1 cellular context compared by ENCODE assay signal in the genomic region with DNA sequence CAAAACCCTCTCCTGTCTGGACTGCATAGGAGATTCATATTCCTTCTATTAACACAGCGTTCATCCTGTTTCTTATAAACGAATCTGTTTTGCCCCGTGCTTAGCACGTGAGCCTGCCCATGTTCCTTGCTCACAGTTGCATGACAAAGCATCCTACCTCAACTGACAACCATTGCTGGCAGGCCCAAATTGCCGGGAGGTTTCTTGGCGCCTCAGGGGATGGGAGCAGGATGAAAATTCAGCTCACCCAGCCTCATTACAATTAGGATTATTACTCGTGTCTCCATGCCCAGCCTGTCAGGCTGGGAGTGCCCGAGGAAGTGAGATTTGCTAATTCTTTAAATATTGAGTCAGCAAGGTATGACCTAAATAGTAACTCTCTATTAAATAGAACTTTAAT.
TF ChIP-seq lines count a peak whose summit lies in the region.

No MANE protein-coding gene starts in this region.

TF ChIP-seq in GM23338, 12 proteins besides CTCF, POLR2A, EP300 and RAD21:
- TF ChIP-seq EZH2 (IDR thresholded peaks at IDR 0.05; ENCODE audit: low read depth, unreplicated experiment) = no peak
- TF ChIP-seq, protein P1, sequence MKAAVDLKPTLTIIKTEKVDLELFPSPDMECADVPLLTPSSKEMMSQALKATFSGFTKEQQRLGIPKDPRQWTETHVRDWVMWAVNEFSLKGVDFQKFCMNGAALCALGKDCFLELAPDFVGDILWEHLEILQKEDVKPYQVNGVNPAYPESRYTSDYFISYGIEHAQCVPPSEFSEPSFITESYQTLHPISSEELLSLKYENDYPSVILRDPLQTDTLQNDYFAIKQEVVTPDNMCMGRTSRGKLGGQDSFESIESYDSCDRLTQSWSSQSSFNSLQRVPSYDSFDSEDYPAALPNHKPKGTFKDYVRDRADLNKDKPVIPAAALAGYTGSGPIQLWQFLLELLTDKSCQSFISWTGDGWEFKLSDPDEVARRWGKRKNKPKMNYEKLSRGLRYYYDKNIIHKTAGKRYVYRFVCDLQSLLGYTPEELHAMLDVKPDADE (IDR thresholded peaks at IDR 0.05) = no peak
- TF ChIP-seq NANOG (IDR thresholded peaks at IDR 0.05; ENCODE audit: borderline replicate concordance) = no peak
- TF ChIP-seq POLR2AphosphoS5 (IDR thresholded peaks at IDR 0.05; ENCODE audit: low read depth) = no peak
- no peak for TF ChIP-seq ZNF114 (CRISPR knock-in tag; IDR thresholded peaks at IDR 0.05)
- TF ChIP-seq, protein P2, sequence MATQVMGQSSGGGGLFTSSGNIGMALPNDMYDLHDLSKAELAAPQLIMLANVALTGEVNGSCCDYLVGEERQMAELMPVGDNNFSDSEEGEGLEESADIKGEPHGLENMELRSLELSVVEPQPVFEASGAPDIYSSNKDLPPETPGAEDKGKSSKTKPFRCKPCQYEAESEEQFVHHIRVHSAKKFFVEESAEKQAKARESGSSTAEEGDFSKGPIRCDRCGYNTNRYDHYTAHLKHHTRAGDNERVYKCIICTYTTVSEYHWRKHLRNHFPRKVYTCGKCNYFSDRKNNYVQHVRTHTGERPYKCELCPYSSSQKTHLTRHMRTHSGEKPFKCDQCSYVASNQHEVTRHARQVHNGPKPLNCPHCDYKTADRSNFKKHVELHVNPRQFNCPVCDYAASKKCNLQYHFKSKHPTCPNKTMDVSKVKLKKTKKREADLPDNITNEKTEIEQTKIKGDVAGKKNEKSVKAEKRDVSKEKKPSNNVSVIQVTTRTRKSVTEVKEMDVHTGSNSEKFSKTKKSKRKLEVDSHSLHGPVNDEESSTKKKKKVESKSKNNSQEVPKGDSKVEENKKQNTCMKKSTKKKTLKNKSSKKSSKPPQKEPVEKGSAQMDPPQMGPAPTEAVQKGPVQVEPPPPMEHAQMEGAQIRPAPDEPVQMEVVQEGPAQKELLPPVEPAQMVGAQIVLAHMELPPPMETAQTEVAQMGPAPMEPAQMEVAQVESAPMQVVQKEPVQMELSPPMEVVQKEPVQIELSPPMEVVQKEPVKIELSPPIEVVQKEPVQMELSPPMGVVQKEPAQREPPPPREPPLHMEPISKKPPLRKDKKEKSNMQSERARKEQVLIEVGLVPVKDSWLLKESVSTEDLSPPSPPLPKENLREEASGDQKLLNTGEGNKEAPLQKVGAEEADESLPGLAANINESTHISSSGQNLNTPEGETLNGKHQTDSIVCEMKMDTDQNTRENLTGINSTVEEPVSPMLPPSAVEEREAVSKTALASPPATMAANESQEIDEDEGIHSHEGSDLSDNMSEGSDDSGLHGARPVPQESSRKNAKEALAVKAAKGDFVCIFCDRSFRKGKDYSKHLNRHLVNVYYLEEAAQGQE (IDR thresholded peaks at IDR 0.05; ENCODE audit: unreplicated experiment) = no peak
- TF ChIP-seq CREB1 (CRISPR knock-in tag; IDR thresholded peaks at IDR 0.05; ENCODE audit: low read depth) = no peak
- no peak for TF ChIP-seq JUNB (IDR thresholded peaks at IDR 0.05; ENCODE audit: unreplicated experiment)
- TF ChIP-seq, protein P3, sequence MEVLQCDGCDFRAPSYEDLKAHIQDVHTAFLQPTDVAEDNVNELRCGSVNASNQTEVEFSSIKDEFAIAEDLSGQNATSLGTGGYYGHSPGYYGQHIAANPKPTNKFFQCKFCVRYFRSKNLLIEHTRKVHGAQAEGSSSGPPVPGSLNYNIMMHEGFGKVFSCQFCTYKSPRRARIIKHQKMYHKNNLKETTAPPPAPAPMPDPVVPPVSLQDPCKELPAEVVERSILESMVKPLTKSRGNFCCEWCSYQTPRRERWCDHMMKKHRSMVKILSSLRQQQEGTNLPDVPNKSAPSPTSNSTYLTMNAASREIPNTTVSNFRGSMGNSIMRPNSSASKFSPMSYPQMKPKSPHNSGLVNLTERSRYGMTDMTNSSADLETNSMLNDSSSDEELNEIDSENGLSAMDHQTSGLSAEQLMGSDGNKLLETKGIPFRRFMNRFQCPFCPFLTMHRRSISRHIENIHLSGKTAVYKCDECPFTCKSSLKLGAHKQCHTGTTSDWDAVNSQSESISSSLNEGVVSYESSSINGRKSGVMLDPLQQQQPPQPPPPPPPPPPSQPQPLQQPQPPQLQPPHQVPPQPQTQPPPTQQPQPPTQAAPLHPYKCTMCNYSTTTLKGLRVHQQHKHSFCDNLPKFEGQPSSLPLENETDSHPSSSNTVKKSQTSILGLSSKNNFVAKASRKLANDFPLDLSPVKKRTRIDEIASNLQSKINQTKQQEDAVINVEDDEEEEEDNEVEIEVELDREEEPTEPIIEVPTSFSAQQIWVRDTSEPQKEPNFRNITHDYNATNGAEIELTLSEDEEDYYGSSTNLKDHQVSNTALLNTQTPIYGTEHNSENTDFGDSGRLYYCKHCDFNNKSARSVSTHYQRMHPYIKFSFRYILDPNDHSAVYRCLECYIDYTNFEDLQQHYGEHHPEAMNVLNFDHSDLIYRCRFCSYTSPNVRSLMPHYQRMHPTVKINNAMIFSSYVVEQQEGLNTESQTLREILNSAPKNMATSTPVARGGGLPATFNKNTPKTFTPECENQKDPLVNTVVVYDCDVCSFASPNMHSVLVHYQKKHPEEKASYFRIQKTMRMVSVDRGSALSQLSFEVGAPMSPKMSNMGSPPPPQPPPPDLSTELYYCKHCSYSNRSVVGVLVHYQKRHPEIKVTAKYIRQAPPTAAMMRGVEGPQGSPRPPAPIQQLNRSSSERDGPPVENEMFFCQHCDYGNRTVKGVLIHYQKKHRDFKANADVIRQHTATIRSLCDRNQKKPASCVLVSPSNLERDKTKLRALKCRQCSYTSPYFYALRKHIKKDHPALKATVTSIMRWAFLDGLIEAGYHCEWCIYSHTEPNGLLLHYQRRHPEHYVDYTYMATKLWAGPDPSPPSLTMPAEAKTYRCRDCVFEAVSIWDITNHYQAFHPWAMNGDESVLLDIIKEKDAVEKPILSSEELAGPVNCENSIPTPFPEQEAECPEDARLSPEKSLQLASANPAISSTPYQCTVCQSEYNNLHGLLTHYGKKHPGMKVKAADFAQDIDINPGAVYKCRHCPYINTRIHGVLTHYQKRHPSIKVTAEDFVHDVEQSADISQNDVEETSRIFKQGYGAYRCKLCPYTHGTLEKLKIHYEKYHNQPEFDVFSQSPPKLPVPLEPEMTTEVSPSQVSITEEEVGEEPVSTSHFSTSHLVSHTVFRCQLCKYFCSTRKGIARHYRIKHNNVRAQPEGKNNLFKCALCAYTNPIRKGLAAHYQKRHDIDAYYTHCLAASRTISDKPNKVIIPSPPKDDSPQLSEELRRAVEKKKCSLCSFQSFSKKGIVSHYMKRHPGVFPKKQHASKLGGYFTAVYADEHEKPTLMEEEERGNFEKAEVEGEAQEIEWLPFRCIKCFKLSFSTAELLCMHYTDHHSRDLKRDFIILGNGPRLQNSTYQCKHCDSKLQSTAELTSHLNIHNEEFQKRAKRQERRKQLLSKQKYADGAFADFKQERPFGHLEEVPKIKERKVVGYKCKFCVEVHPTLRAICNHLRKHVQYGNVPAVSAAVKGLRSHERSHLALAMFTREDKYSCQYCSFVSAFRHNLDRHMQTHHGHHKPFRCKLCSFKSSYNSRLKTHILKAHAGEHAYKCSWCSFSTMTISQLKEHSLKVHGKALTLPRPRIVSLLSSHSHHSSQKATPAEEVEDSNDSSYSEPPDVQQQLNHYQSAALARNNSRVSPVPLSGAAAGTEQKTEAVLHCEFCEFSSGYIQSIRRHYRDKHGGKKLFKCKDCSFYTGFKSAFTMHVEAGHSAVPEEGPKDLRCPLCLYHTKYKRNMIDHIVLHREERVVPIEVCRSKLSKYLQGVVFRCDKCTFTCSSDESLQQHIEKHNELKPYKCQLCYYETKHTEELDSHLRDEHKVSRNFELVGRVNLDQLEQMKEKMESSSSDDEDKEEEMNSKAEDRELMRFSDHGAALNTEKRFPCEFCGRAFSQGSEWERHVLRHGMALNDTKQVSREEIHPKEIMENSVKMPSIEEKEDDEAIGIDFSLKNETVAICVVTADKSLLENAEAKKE (CRISPR knock-in tag; IDR thresholded peaks at IDR 0.05) = no peak
- TF ChIP-seq EZH2phosphoT487 (IDR thresholded peaks at IDR 0.05; ENCODE audit: unreplicated experiment) = no peak
- TF ChIP-seq STAT1 (IDR thresholded peaks at IDR 0.05; ENCODE audit: unreplicated experiment) = no peak
- no peak for TF ChIP-seq ZNF331 (CRISPR knock-in tag; IDR thresholded peaks at IDR 0.05; ENCODE audit: low read depth)
